In the genomic region with DNA sequence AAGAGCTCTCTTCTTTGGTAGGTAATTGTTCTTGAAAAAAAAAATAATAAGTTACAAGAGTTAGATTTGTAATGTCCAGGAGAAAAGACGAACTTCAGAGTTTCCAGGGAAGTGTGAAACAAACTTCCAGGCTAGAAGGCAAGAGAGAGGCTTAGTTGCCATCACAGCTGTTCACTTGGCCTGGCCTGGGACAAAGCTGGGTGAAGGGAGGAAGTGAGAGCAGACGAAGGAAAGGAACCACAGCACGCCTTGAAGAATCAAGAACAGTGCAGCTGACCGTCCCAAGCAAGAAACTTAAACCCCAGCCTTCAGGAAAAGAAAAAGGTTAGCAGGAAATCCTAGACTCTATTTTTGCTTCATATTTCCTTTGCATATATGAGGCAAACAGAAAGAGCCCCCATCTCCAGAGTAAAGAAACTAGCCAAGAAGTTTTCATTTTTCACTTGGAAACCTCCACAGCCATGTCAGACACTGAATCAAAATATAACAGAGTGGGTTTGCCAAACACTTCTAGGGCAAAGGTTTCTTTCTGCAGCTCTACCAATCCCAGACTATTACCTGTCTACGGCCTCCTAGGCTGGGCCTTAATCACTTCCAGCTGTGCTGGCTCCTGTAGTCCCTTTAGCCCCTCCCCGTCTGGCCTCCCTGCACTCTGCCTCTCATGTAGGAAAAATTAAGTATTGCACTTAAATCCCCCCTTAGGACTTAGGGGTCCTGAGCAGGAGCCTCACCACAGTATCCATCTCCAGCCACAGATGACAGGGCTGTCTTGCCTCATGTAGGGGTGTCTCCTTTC, we compare ENCODE assay signal across 20 cellular contexts.
DNase-seq lines count a peak whose midpoint lies in the region; ATAC-seq and TF ChIP-seq lines count a peak whose summit lies in the region.
"Had no signal": no experiment of that assay in that cellular context is flagged by ENCODE, and none has a peak within 500 bp of the region (broad histone marks: within the 10 kb centered on the region; RNA-seq: fewer than 3 reads in every experiment).

No MANE protein-coding gene starts in this region.

- DNase-seq in SK-N-DZ (ENCODE audit: low spot score), result peak; percentile 58
- DNase-seq in left ventricle myocardium inferior, result peak; percentile 31
- DNase-seq in putamen (ENCODE audit: low spot score), result peak; percentile 49
- no peak for DNase-seq in transverse colon
- no peak for DNase-seq in NCI-H526 treated with DMSO at 0.1 percent for 48 hours (lab: John Stamatoyannopoulos, UW)
- DNase-seq in HPDE6-E6E7 (ENCODE audit: extremely low spot score), result no peak
- no peak for DNase-seq in activated CD8-positive, alpha-beta memory T cell treated with anti-CD3 and anti-CD28 coated beads, Interleukin-2, amount 50 U/mL, for 4 hours
- DNase-seq: activated CD4-positive, alpha-beta T cell treated with anti-CD3 and anti-CD28 coated beads for 1 hour; activated naive CD4-positive, alpha-beta T cell treated with anti-CD3 and anti-CD28 coated beads for 36 hours; brain microvascular endothelial cell; DND-41; dorsolateral prefrontal cortex; H9; natural killer cell; NCI-H82; stimulated activated CD4-positive, alpha-beta T cell treated with anti-CD3 and anti-CD28 coated beads, Interleukin-2, amount 100 ng/mL, for 48 hours; T-helper 2 cell had no signal

- H3K9me3 ChIP-seq in left ventricle myocardium inferior (replicated peaks) (no peaks in the 10 kb centered on the region), transverse colon (no peaks in the 10 kb centered on the region)

- H3K36me3 ChIP-seq in left ventricle myocardium inferior (no peaks in the 10 kb centered on the region), transverse colon (no peaks in the 10 kb centered on the region)
- H3K36me3 ChIP-seq: brain microvascular endothelial cell had no signal

- H3K27me3 ChIP-seq in left ventricle myocardium inferior (ENCODE audit: low read depth) (no peaks in the 10 kb centered on the region), transverse colon (no peaks in the 10 kb centered on the region)
- H3K27me3 ChIP-seq: brain microvascular endothelial cell, dorsolateral prefrontal cortex had no signal

- intact Hi-C loops in left ventricle myocardium inferior (cut with micrococcal nuclease), result no loop called here
- intact Hi-C loops in transverse colon (cut with DNase I; ENCODE audit: low total_unique reads), result no loop called here

- H3K27ac ChIP-seq in left ventricle myocardium inferior (replicated peaks), result peak overlapping the region; percentile 60
- H3K27ac ChIP-seq in transverse colon, result no peak overlapping the region
- H3K27ac ChIP-seq: brain microvascular endothelial cell, C4-2B, RWPE1 had no signal

- TF ChIP-seq EP300 in transverse colon (IDR thresholded peaks at IDR 0.05; ENCODE audit: low read depth), result no peak

- WGBS in transverse colon (ENCODE audit: low coverage in 1 of 2), 2 donors, result 48 to 57% methylated on average over 5 to 6 of the region's 6 CpGs

- peak; percentile 47 for ATAC-seq in HG02870 (IDR thresholded peaks at IDR 0.05; ENCODE audit: unreplicated experiment)
- ATAC-seq: natural killer cell had no signal

- no peak for TF ChIP-seq POLR2A in transverse colon (IDR thresholded peaks at IDR 0.05)

- H3K4me1 ChIP-seq in left ventricle myocardium inferior (peaks cover 16% of the 10 kb centered on the region), transverse colon (peaks cover 0 to 7% (median 0%) of the 10 kb centered on the region in 4 donors)

- H3K4me3 ChIP-seq in left ventricle myocardium inferior (no peak overlapping the region), transverse colon (no peak overlapping the region)
- H3K4me3 ChIP-seq: dorsolateral prefrontal cortex had no signal

- TF ChIP-seq CTCF in left ventricle myocardium inferior (IDR thresholded peaks at IDR 0.05; ENCODE audit: borderline replicate concordance) (no peak), transverse colon (IDR thresholded peaks at IDR 0.05) (no peak)

- in situ Hi-C loops in transverse colon (cut with MboI; ENCODE audit: low pct_ligation_motif_present in 1 of 4, low pct_unique_long_range_greater_than_20kb in 1 of 4, low sequenced_read_pairs in 3 of 4), result no loop called here

Comparison
In these comparisons a context has a peak if more than half of its experiments do, and no peak if none do; other contexts are left out.
1. DNase-seq: peak in SK-N-DZ (single experiment), left ventricle myocardium inferior (single experiment) and putamen (single experiment); none in transverse colon (single experiment), NCI-H526 treated with DMSO at 0.1 percent for 48 hours (single experiment), HPDE6-E6E7 (single experiment) and activated CD8-positive, alpha-beta memory T cell treated with anti-CD3 and anti-CD28 coated beads, Interleukin-2, amount 50 U/mL, for 4 hours (single experiment).